ENCODE assay signal across 1 cellular context in genomic region chr2:144259332-144259731, GRCh38.
A peak's percentile ranks its signal among the peaks of the same experiment; 100 is the strongest.
TF ChIP-seq lines count a peak whose summit lies in the region.

No MANE protein-coding gene starts in this region.

TF ChIP-seq in HepG2, 621 proteins besides CTCF, POLR2A, EP300 and RAD21 (continued from another document):
- TF ChIP-seq, protein P1, sequence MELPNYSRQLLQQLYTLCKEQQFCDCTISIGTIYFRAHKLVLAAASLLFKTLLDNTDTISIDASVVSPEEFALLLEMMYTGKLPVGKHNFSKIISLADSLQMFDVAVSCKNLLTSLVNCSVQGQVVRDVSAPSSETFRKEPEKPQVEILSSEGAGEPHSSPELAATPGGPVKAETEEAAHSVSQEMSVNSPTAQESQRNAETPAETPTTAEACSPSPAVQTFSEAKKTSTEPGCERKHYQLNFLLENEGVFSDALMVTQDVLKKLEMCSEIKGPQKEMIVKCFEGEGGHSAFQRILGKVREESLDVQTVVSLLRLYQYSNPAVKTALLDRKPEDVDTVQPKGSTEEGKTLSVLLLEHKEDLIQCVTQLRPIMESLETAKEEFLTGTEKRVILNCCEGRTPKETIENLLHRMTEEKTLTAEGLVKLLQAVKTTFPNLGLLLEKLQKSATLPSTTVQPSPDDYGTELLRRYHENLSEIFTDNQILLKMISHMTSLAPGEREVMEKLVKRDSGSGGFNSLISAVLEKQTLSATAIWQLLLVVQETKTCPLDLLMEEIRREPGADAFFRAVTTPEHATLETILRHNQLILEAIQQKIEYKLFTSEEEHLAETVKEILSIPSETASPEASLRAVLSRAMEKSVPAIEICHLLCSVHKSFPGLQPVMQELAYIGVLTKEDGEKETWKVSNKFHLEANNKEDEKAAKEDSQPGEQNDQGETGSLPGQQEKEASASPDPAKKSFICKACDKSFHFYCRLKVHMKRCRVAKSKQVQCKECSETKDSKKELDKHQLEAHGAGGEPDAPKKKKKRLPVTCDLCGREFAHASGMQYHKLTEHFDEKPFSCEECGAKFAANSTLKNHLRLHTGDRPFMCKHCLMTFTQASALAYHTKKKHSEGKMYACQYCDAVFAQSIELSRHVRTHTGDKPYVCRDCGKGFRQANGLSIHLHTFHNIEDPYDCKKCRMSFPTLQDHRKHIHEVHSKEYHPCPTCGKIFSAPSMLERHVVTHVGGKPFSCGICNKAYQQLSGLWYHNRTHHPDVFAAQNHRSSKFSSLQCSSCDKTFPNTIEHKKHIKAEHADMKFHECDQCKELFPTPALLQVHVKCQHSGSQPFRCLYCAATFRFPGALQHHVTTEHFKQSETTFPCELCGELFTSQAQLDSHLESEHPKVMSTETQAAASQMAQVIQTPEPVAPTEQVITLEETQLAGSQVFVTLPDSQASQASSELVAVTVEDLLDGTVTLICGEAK (IDR thresholded peaks at IDR 0.05): peak; percentile 76
- TF ChIP-seq, protein P1 (CRISPR knock-in tag; IDR thresholded peaks at IDR 0.05): no peak
- TF ChIP-seq CC2D1A (CRISPR knock-in tag; IDR thresholded peaks at IDR 0.05) (no peak), PRDM15 (CRISPR knock-in tag; IDR thresholded peaks at IDR 0.05) (no peak), AHR (CRISPR knock-in tag; IDR thresholded peaks at IDR 0.05) (no peak)
